Comparison of ENCODE assay signal across 9 cellular contexts in genomic region chr11:86063536-86063935, GRCh38. TPM values are rescaled to one million over a fixed set of nuclear protein-coding genes. Genes with fewer than 3 reads are reported as not detected.
DNase-seq lines count a peak whose midpoint lies in the region; ATAC-seq and TF ChIP-seq lines count a peak whose summit lies in the region.
"Had no signal": no experiment of that assay in that cellular context is flagged by ENCODE, and none has a peak within 500 bp of the region (broad histone marks: within the 10 kb centered on the region; RNA-seq: fewer than 3 reads in every experiment).

No MANE protein-coding gene starts in this region.

- H3K36me3 ChIP-seq in GM23248 (ENCODE audit: low read depth): no peaks in the 10 kb centered on the region; the same call in 1 of the 2 replicates
- no peaks in the 10 kb centered on the region for H3K36me3 ChIP-seq in skeletal muscle tissue (ENCODE audit: control insufficient read depth in 3 of 3, insufficient read depth in 3 of 3, low read length in 3 of 3)

- in situ Hi-C loops in GM23248 (cut with MboI): no loop called here

- peaks cover 70% of the 10 kb centered on the region for H3F3A ChIP-seq in GM23248 (ENCODE audit: insufficient read depth)

- ATAC-seq in SK-N-SH treated with all-trans-retinoic acid at 6 μM for 48 hours: peak; percentile 3; the same call in 1 of the 3 replicates
- no peak for ATAC-seq in HG03354 (IDR thresholded peaks at IDR 0.05; ENCODE audit: poor library complexity, severe bottlenecking, unreplicated experiment)
- ATAC-seq: left colon had no signal

- DNase-seq in GM23248 (peak; percentile 69), epithelial cell of proximal tubule (ENCODE audit: low read depth) (no peak), NCI-H69 (lab: John Stamatoyannopoulos, UW) (no peak)
- no peak for DNase-seq in stimulated activated CD4-positive, alpha-beta T cell treated with anti-CD3 and anti-CD28 coated beads, Interleukin-2, amount 100 ng/mL, for 48 hours
- no peak for DNase-seq in stimulated activated naive CD4-positive, alpha-beta T cell treated with Interleukin-2 at 50 U/mL for 16 hours (lab: John Stamatoyannopoulos, UW)
- DNase-seq: left colon had no signal

- H3K9me2 ChIP-seq in GM23248 (ENCODE audit: insufficient read depth): no peaks in the 10 kb centered on the region

- WGBS in GM23248 (ENCODE audit: low coverage in 1 of 2, low lambda C conversion rate in 2 of 2, missing lambda C conversion rate in 2 of 2), 2 experiments: 22 to 30% methylated on average over 1 of the region's 1 CpG

- H4K20me1 ChIP-seq in GM23248 (ENCODE audit: insufficient read depth): peaks cover 49% of the 10 kb centered on the region; the same call in 1 of the 2 replicates

- peak overlapping the region; percentile 96 for H3K4me2 ChIP-seq in GM23248 (ENCODE audit: unreplicated experiment)

- H3K4me3 ChIP-seq in GM23248: peak overlapping the region; percentile 98
- peak overlapping the region; percentile 84 for H3K4me3 ChIP-seq in epithelial cell of proximal tubule (ENCODE audit: low read depth, low read length)
- no peak overlapping the region for H3K4me3 ChIP-seq in skeletal muscle tissue (ENCODE audit: low read length in 3 of 3)

- H3K9me3 ChIP-seq in GM23248 (ENCODE audit: low read depth): no peaks in the 10 kb centered on the region
- no peaks in the 10 kb centered on the region for H3K9me3 ChIP-seq in skeletal muscle tissue (ENCODE audit: control insufficient read depth in 3 of 3, low read length in 3 of 3)

- H3K27me3 ChIP-seq in GM23248 (replicated peaks; ENCODE audit: insufficient read depth): no peaks in the 10 kb centered on the region
- no peaks in the 10 kb centered on the region for H3K27me3 ChIP-seq in skeletal muscle tissue (ENCODE audit: control insufficient read depth in 3 of 3, insufficient read depth in 3 of 3, low read length in 3 of 3)

- TF ChIP-seq CTCF in epithelial cell of proximal tubule (conservative IDR thresholded peaks at IDR 0.05; ENCODE audit: low read depth, low read length): no peak

- H2AFZ ChIP-seq in GM23248: no peak overlapping the region

- peak overlapping the region; percentile 89 for H3K9ac ChIP-seq in GM23248
- H3K9ac ChIP-seq in skeletal muscle tissue (ENCODE audit: low read depth in 1 of 3, low read length in 3 of 3): no peak overlapping the region

- H3K27ac ChIP-seq in GM23248 (peak overlapping the region; percentile 100), skeletal muscle tissue (ENCODE audit: low read depth, low read length) (peak overlapping the region; percentile 2)

- H3K79me2 ChIP-seq in GM23248 (ENCODE audit: insufficient read depth): peaks cover 100% of the 10 kb centered on the region

- H3K4me1 ChIP-seq in GM23248 (ENCODE audit: insufficient read depth) (peaks cover 51% of the 10 kb centered on the region), skeletal muscle tissue (ENCODE audit: control insufficient read depth in 3 of 3, insufficient read depth in 3 of 3, low read length in 3 of 3) (peaks cover 16 to 37% (median 27%) of the 10 kb centered on the region in 3 donors)

TF ChIP-seq in SK-N-SH treated with all-trans-retinoic acid at 6 μM for 48 hours, 23 proteins besides CTCF, POLR2A, EP300 and RAD21:
- TF ChIP-seq PATZ1 (CRISPR knock-in tag; IDR thresholded peaks at IDR 0.05; ENCODE audit: borderline replicate concordance): no peak
- peak; percentile 57 for TF ChIP-seq ISL1 (CRISPR knock-in tag; IDR thresholded peaks at IDR 0.05)

RNA-seq across cellular contexts. Expression of gene PICALM, which starts 5.3 kb away (rescaled TPM):
- 277 and 310 TPM in 2 replicates for total RNA-seq in GM23248 (2014; rRNA removed; shearing (Covaris generic))
- 69.7 and 73.2 TPM in 2 replicates for polyA plus RNA-seq in GM23248 (2016; fragmentation: Nextera tagmentation; extraction: Ambion mirVana)
- 153 and 218 TPM in 2 replicates for total RNA-seq in epithelial cell of proximal tubule
- total RNA-seq in skeletal muscle tissue: 707 TPM

Comparison
In these comparisons a context has a peak if more than half of its experiments do, and no peak if none do; other contexts are left out.
1. H3K4me3 ChIP-seq: peak in GM23248 (single experiment) and epithelial cell of proximal tubule (single experiment); none in skeletal muscle tissue (0 of 3).